In the genomic region with DNA sequence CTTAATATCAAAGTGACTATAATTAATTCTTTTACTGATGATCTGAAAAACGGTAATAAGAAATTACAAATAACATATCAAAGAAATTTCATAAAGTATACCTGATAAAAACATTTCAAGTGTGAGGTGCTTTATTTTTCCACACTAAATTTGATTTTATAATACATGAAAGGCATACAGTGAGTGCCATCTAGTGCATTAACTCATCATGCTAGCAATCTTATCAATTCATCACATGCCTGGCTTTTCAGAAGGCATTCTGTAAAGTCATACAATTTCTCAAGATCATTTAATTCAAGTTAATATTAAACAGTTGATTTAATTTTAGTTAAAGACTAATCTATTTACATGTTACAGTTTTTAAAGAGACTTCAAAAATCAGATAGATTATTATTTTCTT, we compare ENCODE assay signal across 21 cellular contexts.
"Had no signal": no experiment of that assay in that cellular context is flagged by ENCODE, and none has a peak within 500 bp of the region (broad histone marks: within the 10 kb centered on the region; RNA-seq: fewer than 3 reads in every experiment).

No MANE protein-coding gene starts in this region.

- ATAC-seq: activated CD4-positive, alpha-beta T cell treated with anti-CD3 and anti-CD28 coated beads for 36 hours; left lung; naive thymus-derived CD4-positive, alpha-beta T cell; pancreas; right lobe of liver; stimulated activated effector memory CD8-positive, alpha-beta T cell treated with anti-CD3 and anti-CD28 coated beads, Interleukin-12 subunit alpha, Interleukin-12 subunit beta, amount 100 ng/mL, for 72 hours; WTC11 had no signal

- H3K36me3 Mint-ChIP-seq: activated CD4-positive, alpha-beta memory T cell treated with anti-CD3 and anti-CD28 coated beads for 36 hours; naive thymus-derived CD4-positive, alpha-beta T cell; stimulated activated effector memory CD8-positive, alpha-beta T cell treated with anti-CD3 and anti-CD28 coated beads, Interleukin-12 subunit alpha, Interleukin-12 subunit beta, amount 100 ng/mL, for 72 hours; WTC11 had no signal

- H3K27ac Mint-ChIP-seq: activated CD4-positive, alpha-beta memory T cell treated with anti-CD3 and anti-CD28 coated beads for 36 hours; activated CD4-positive, alpha-beta T cell treated with anti-CD3 and anti-CD28 coated beads for 36 hours; activated naive CD8-positive, alpha-beta T cell treated with anti-CD3 and anti-CD28 coated beads, Interleukin-2, amount 10 ng/mL, durations not matched to agents 7 days and 5 days; activated T-helper 17 cell treated with anti-CD3 and anti-CD28 coated beads, Interleukin-2, amount 50 U/mL, for 72 hours; memory B cell; naive thymus-derived CD4-positive, alpha-beta T cell; stimulated activated effector memory CD8-positive, alpha-beta T cell treated with anti-CD3 and anti-CD28 coated beads, Interleukin-12 subunit alpha, Interleukin-12 subunit beta, amount 100 ng/mL, for 72 hours; T-helper 2 cell treated with Interferon-gamma antibody and Interleukin-4, amounts not matched to agents 5 μg/mL and 100 μg/mL, for 36 hours; WTC11 had no signal

- H3K27ac ChIP-seq: brain microvascular endothelial cell, esophagus muscularis mucosa, hepatocyte, left lung, pancreas, right lobe of liver, thoracic aorta, upper lobe of left lung had no signal

- H3K9me3 ChIP-seq: esophagus muscularis mucosa, left lung, pancreas, right lobe of liver, thoracic aorta, upper lobe of left lung had no signal

- H3K36me3 ChIP-seq: brain microvascular endothelial cell, esophagus muscularis mucosa, left lung, pancreas, right lobe of liver, thoracic aorta, upper lobe of left lung had no signal

- H3K9me3 Mint-ChIP-seq: activated naive CD8-positive, alpha-beta T cell treated with anti-CD3 and anti-CD28 coated beads, Interleukin-2, amount 10 ng/mL, durations not matched to agents 7 days and 5 days; central memory CD8-positive, alpha-beta T cell had no signal

- H3K4me3 ChIP-seq: esophagus muscularis mucosa, hepatocyte, left lung, pancreas, right lobe of liver, thoracic aorta, upper lobe of left lung had no signal

- DNase-seq: activated CD4-positive, alpha-beta memory T cell treated with anti-CD3 and anti-CD28 coated beads for 36 hours; activated CD4-positive, alpha-beta T cell treated with anti-CD3 and anti-CD28 coated beads for 36 hours; activated naive CD4-positive, alpha-beta T cell treated with Interleukin-2 at 50 U/mL for 16 hours; activated naive CD8-positive, alpha-beta T cell treated with anti-CD3 and anti-CD28 coated beads, Interleukin-2, amount 10 ng/mL, durations not matched to agents 7 days and 5 days; activated T-cell treated with anti-CD3 and anti-CD28 coated beads, Interleukin-2, amount 50 U/mL, for 1 hour; brain microvascular endothelial cell; cortex of kidney; left lung; naive thymus-derived CD4-positive, alpha-beta T cell; pancreas; right lobe of liver; upper lobe of left lung had no signal

- H3K27me3 ChIP-seq: brain microvascular endothelial cell, esophagus muscularis mucosa, hepatocyte, left lung, right lobe of liver, upper lobe of left lung had no signal

- H3K4me3 Mint-ChIP-seq: activated CD4-positive, alpha-beta memory T cell treated with anti-CD3 and anti-CD28 coated beads for 36 hours; activated CD4-positive, alpha-beta T cell treated with anti-CD3 and anti-CD28 coated beads for 36 hours; activated naive CD8-positive, alpha-beta T cell treated with anti-CD3 and anti-CD28 coated beads, Interleukin-2, amount 10 ng/mL, durations not matched to agents 7 days and 5 days; activated T-helper 17 cell treated with anti-CD3 and anti-CD28 coated beads, Interleukin-2, amount 50 U/mL, for 72 hours; central memory CD8-positive, alpha-beta T cell; memory B cell; naive thymus-derived CD4-positive, alpha-beta T cell; stimulated activated effector memory CD8-positive, alpha-beta T cell treated with anti-CD3 and anti-CD28 coated beads, Interleukin-12 subunit alpha, Interleukin-12 subunit beta, amount 100 ng/mL, for 72 hours; T-helper 2 cell treated with Interferon-gamma antibody and Interleukin-4, amounts not matched to agents 5 μg/mL and 100 μg/mL, for 36 hours; WTC11 had no signal

- H3K4me1 ChIP-seq: esophagus muscularis mucosa, left lung, pancreas, right lobe of liver, upper lobe of left lung had no signal

- H3K4me1 Mint-ChIP-seq: activated naive CD8-positive, alpha-beta T cell treated with anti-CD3 and anti-CD28 coated beads, Interleukin-2, amount 10 ng/mL, durations not matched to agents 7 days and 5 days; activated T-helper 17 cell treated with anti-CD3 and anti-CD28 coated beads, Interleukin-2, amount 50 U/mL, for 72 hours; central memory CD8-positive, alpha-beta T cell; memory B cell; stimulated activated effector memory CD8-positive, alpha-beta T cell treated with anti-CD3 and anti-CD28 coated beads, Interleukin-12 subunit alpha, Interleukin-12 subunit beta, amount 100 ng/mL, for 72 hours; WTC11 had no signal
